26 cellular contexts compared by ENCODE assay signal in genomic region chr12:56274299-56274698, GRCh38. TPM values are rescaled to one million over a fixed set of nuclear protein-coding genes. Genes with fewer than 3 reads are reported as not detected.
DNase-seq lines count a peak whose midpoint lies in the region; ATAC-seq, FAIRE-seq and TF ChIP-seq lines count a peak whose summit lies in the region.
"Had no signal": no experiment of that assay in that cellular context is flagged by ENCODE, and none has a peak within 500 bp of the region (broad histone marks: within the 10 kb centered on the region; RNA-seq: fewer than 3 reads in every experiment).

No MANE protein-coding gene starts in this region.

- no peaks in the 10 kb centered on the region for H3K4me1 Mint-ChIP-seq in glutamatergic neuron (ENCODE audit: low read depth, unreplicated experiment)
- no peaks in the 10 kb centered on the region for H3K4me1 Mint-ChIP-seq in effector memory CD8-positive, alpha-beta T cell (ENCODE audit: low read depth in 2 of 2)
- H3K4me1 Mint-ChIP-seq: CD14-positive monocyte, GM23338, H9 had no signal

- CTCF ChIA-PET in HepG2 (lab: Yijun Ruan, JAX; ENCODE audit: low intra/inter-chr PET ratio, low total read pairs), result no interaction called here

- no peaks in the 10 kb centered on the region for H3K4me1 ChIP-seq in HepG2 (ENCODE audit: insufficient read depth, low read length)
- H3K4me1 ChIP-seq in right lobe of liver, result peaks cover 0 to 40% (median 2%) of the 10 kb centered on the region in 4 donors
- no peaks in the 10 kb centered on the region for H3K4me1 ChIP-seq in neutrophil (ENCODE audit: control insufficient read depth in 1 of 2, insufficient read depth in 1 of 2, low read depth in 1 of 2, low read length in 1 of 2)
- H3K4me1 ChIP-seq: A549; BE2C; BLaER1 treated with 17β-estradiol and CSF1 and Interleukin-3, amounts not matched to agents 10 nM and 100 nM had no signal

- no peak overlapping the region for H3K27ac Mint-ChIP-seq in glutamatergic neuron (ENCODE audit: unreplicated experiment)
- no peak overlapping the region for H3K27ac Mint-ChIP-seq in effector memory CD8-positive, alpha-beta T cell
- H3K27ac Mint-ChIP-seq: CD4-positive, alpha-beta T cell; GM23338; H9; HFFc6 had no signal

- H3K27ac ChIP-seq in HepG2 (ENCODE audit: extremely low read length, insufficient read depth, low read length) (no peak overlapping the region), right lobe of liver (no peak overlapping the region), neutrophil (peak overlapping the region; percentile 48)
- H3K27ac ChIP-seq: A549; BLaER1 treated with 17β-estradiol and CSF1 and Interleukin-3, amounts not matched to agents 10 nM and 100 nM had no signal

- WGBS in HepG2 (ENCODE audit: low lambda C conversion rate), result 91% methylated on average over 2 of the region's 2 CpGs
- WGBS in right lobe of liver (ENCODE audit: insufficient coverage, low coverage, low lambda C conversion rate, missing lambda C conversion rate), result 100% methylated on average over 2 of the region's 2 CpGs

- H3K9me3 ChIP-seq in HepG2 (ENCODE audit: low read length), result no peaks in the 10 kb centered on the region
- no peaks in the 10 kb centered on the region for H3K9me3 ChIP-seq in right lobe of liver
- H3K9me3 ChIP-seq in neutrophil, result no peaks in the 10 kb centered on the region
- H3K9me3 ChIP-seq: A549; BE2C; BLaER1 treated with 17β-estradiol and CSF1 and Interleukin-3, amounts not matched to agents 10 nM and 100 nM had no signal

- peaks cover 29 to 65% of the 10 kb centered on the region in 2 experiments; a peak in 4 of 5 replicates for H3K36me3 ChIP-seq in HepG2 (replicated peaks in 1 of 2; ENCODE audit: control insufficient read depth in 1 of 2, insufficient read depth in 2 of 2, low read length in 2 of 2)
- H3K36me3 ChIP-seq in right lobe of liver, result peaks cover 6 to 82% (median 31%) of the 10 kb centered on the region in 4 donors
- H3K36me3 ChIP-seq in neutrophil, result peaks cover 94% of the 10 kb centered on the region

- ATAC-seq in HepG2, result no peak
- no peak for ATAC-seq in right lobe of liver
- ATAC-seq in effector memory CD8-positive, alpha-beta T cell (replicated peaks), result no peak
- ATAC-seq: A549, GM12878, GM23338, HCT116 had no signal

- TF ChIP-seq EP300 in HepG2 (IDR thresholded peaks at IDR 0.05; ENCODE audit: low read depth in 2 of 2, low read length in 2 of 2) (no peak), HepG2 (CRISPR knock-in tag; IDR thresholded peaks at IDR 0.05; ENCODE audit: borderline replicate concordance) (no peak)

- H3K27me3 ChIP-seq in HepG2 (ENCODE audit: control insufficient read depth in 1 of 2, insufficient read depth in 2 of 2, low read length in 2 of 2), result no peaks in the 10 kb centered on the region
- no peaks in the 10 kb centered on the region for H3K27me3 ChIP-seq in right lobe of liver
- no peaks in the 10 kb centered on the region for H3K27me3 ChIP-seq in neutrophil
- H3K27me3 ChIP-seq: BE2C; BLaER1 treated with 17β-estradiol and CSF1 and Interleukin-3, amounts not matched to agents 10 nM and 100 nM had no signal

- peaks cover 2% of the 10 kb centered on the region for H3K9me3 Mint-ChIP-seq in glutamatergic neuron (ENCODE audit: unreplicated experiment)
- no peaks in the 10 kb centered on the region for H3K9me3 Mint-ChIP-seq in effector memory CD8-positive, alpha-beta T cell
- H3K9me3 Mint-ChIP-seq: CD4-positive, alpha-beta T cell; CD8-positive, alpha-beta memory T cell; GM23338; H9; HFFc6 had no signal

- TF ChIP-seq CTCF in HepG2 (CRISPR knock-in tag; IDR thresholded peaks at IDR 0.05) (no peak), right lobe of liver (IDR thresholded peaks at IDR 0.05) (no peak), neutrophil (IDR thresholded peaks at IDR 0.05) (no peak), glutamatergic neuron (IDR thresholded peaks at IDR 0.05; ENCODE audit: partially characterized antibody, unreplicated experiment) (no peak)

- no peaks in the 10 kb centered on the region for H3K79me2 ChIP-seq in HepG2 (ENCODE audit: insufficient read depth, low read length)

- H4K20me1 ChIP-seq in HepG2 (ENCODE audit: insufficient read depth, low read length), result no peaks in the 10 kb centered on the region

- H3K4me3 Mint-ChIP-seq in glutamatergic neuron (ENCODE audit: unreplicated experiment), result no peak overlapping the region
- H3K4me3 Mint-ChIP-seq in effector memory CD8-positive, alpha-beta T cell, result no peak overlapping the region
- H3K4me3 Mint-ChIP-seq: CD14-positive monocyte; CD4-positive, alpha-beta T cell; CD8-positive, alpha-beta memory T cell; GM23338; H9; HFFc6 had no signal

- BruUV-seq in HepG2 (replicated peaks; lab: Mats Ljungman, UMichigan), result no TSS peak

- DNase-seq in HepG2 (ENCODE audit: low spot score), result no peak
- no peak for DNase-seq in right lobe of liver
- no peak for DNase-seq in glutamatergic neuron
- no peak for DNase-seq in effector memory CD8-positive, alpha-beta T cell
- DNase-seq: 8988T; ACHN; AML-193; BE2C; CD4-positive, alpha-beta T cell; CD8-positive, alpha-beta memory T cell; DMS 273 treated with DMSO at 0.1 percent for 48 hours; DMS79; EL; GDM1; H9; HFFc6 had no signal

- TF ChIP-seq POLR2A in HepG2 (IDR thresholded peaks at IDR 0.05; ENCODE audit: insufficient read depth in 1 of 2, low read depth in 2 of 2, low read length in 2 of 2) (no peak), right lobe of liver (IDR thresholded peaks at IDR 0.05) (no peak)

- H3K4me2 ChIP-seq in HepG2 (ENCODE audit: low read depth, low read length), result no peak overlapping the region
- H3K4me2 ChIP-seq: A549; BLaER1 treated with 17β-estradiol and CSF1 and Interleukin-3, amounts not matched to agents 10 nM and 100 nM; GM23338 had no signal

- POLR2A ChIA-PET in HepG2 (lab: Yijun Ruan, JAX), result no interaction called here

- H3K36me3 Mint-ChIP-seq in glutamatergic neuron (ENCODE audit: unreplicated experiment), result peaks cover 4% of the 10 kb centered on the region
- peaks cover 84% of the 10 kb centered on the region for H3K36me3 Mint-ChIP-seq in effector memory CD8-positive, alpha-beta T cell (ENCODE audit: insufficient read depth)

- TF ChIP-seq RAD21 in HepG2 (CRISPR knock-in tag; IDR thresholded peaks at IDR 0.05), result no peak

- H2AFZ ChIP-seq in HepG2 (ENCODE audit: low read length), result no peak overlapping the region
- H2AFZ ChIP-seq: GM23338 had no signal

- H3K4me3 ChIP-seq in HepG2 (replicated peaks in 1 of 3; ENCODE audit: insufficient read depth in 1 of 3, low read depth in 2 of 3, low read length in 3 of 3), result no peak overlapping the region
- no peak overlapping the region for H3K4me3 ChIP-seq in right lobe of liver
- no peak overlapping the region for H3K4me3 ChIP-seq in neutrophil (ENCODE audit: low read depth in 1 of 2, low read length in 1 of 2)
- H3K4me3 ChIP-seq: A549; BLaER1 treated with 17β-estradiol and CSF1 and Interleukin-3, amounts not matched to agents 10 nM and 100 nM; GM12878; GM23338 had no signal

- in situ Hi-C loops in HepG2 (cut with HindIII; ENCODE audit: extremely low pct_ligation_motif_present, low pct_unique_long_range_greater_than_20kb), result no loop called here

- no peak for FAIRE-seq in HepG2 (lab: Jason Lieb, UNC)
- FAIRE-seq: A549, D721Med, GM12878, GM19239 had no signal

- H3K27me3 Mint-ChIP-seq in glutamatergic neuron (ENCODE audit: unreplicated experiment), result peaks cover 3% of the 10 kb centered on the region
- no peaks in the 10 kb centered on the region for H3K27me3 Mint-ChIP-seq in effector memory CD8-positive, alpha-beta T cell
- H3K27me3 Mint-ChIP-seq: CD4-positive, alpha-beta T cell; CD8-positive, alpha-beta memory T cell had no signal

- H3K9ac ChIP-seq in HepG2 (ENCODE audit: insufficient read depth, low read depth, low read length), result no peak overlapping the region

- intact Hi-C loops in HepG2 (cut with micrococcal nuclease; ENCODE audit: unreplicated experiment), result no loop called here
- intact Hi-C loops in right lobe of liver (cut with DNase I), result no loop called here

RNA-seq across cellular contexts. Expression of gene COQ10A, which starts 7.6 kb away (rescaled TPM):
- total RNA-seq in HepG2 (2016; rRNA removed; fragmentation: Illumina TruSeq; extraction: Trizol), result 18.6 and 21.0 TPM in 2 replicates
- total RNA-seq in HepG2 (2016; cell fraction: cytosol; rRNA removed; fragmentation: Illumina TruSeq; extraction: Trizol; ENCODE audit: low read depth), result 10.8 and 11.2 TPM in 2 replicates
- 20.5 and 20.7 TPM in 2 replicates for total RNA-seq in HepG2 (2016; cell fraction: insoluble cytoplasmic fraction; rRNA removed; fragmentation: Illumina TruSeq; extraction: Trizol)
- 19.9 and 20.0 TPM in 2 replicates for total RNA-seq in HepG2 (2016; cell fraction: membrane; rRNA removed; fragmentation: Illumina TruSeq; extraction: Trizol)
- 16.9 and 18.6 TPM in 2 replicates for total RNA-seq in HepG2 (2016; cell fraction: nucleus; rRNA removed; fragmentation: Illumina TruSeq; extraction: Trizol)
- polyA plus RNA-seq in HepG2 (2011; rRNA removed), result 35.3 and 37.3 TPM in 2 replicates
- polyA plus RNA-seq in HepG2 (2011; cell fraction: cytosol; rRNA removed), result 27.3 and 29.7 TPM in 2 replicates
- 47.9 and 56.5 TPM in 2 replicates for polyA plus RNA-seq in HepG2 (2011; cell fraction: nucleus; rRNA removed)
- polyA plus RNA-seq in HepG2 (2012), result 14.4 TPM in 2 replicates
- 11.5 and 12.3 TPM in 2 replicates for polyA plus RNA-seq in HepG2 (2016; cell fraction: cytosol; fragmentation: Illumina TruSeq; extraction: Trizol; ENCODE audit: low read depth)
- polyA plus RNA-seq in HepG2 (2016; cell fraction: insoluble cytoplasmic fraction; fragmentation: Illumina TruSeq; extraction: Trizol; ENCODE audit: low read depth), result 20.5 and 20.9 TPM in 2 replicates
- polyA plus RNA-seq in HepG2 (2016; cell fraction: membrane; fragmentation: Illumina TruSeq; extraction: Trizol; ENCODE audit: low read depth), result 16.8 and 16.9 TPM in 2 replicates
- 52.1 and 53.2 TPM in 2 replicates for polyA plus RNA-seq in HepG2 (2016; cell fraction: nucleus; fragmentation: Illumina TruSeq; extraction: Trizol; ENCODE audit: insufficient read depth, low read depth)
- 23.4 and 33.2 TPM in 2 replicates for polyA minus RNA-seq in HepG2 (2011; rRNA and poly(A)+ RNA removed; ENCODE audit: low replicate concordance)
- 7.5 and 9.5 TPM in 2 replicates for polyA minus RNA-seq in HepG2 (2011; cell fraction: cytosol; rRNA and poly(A)+ RNA removed)
- polyA minus RNA-seq in HepG2 (2011; cell fraction: nucleus; rRNA and poly(A)+ RNA removed), result 33.2 and 35.2 TPM in 2 replicates
- total RNA-seq in right lobe of liver, result 10 to 100 TPM in 3 of 6 experiments, 1 to 10 TPM in 3; 5.5 to 25.1 (median 13.0) TPM
- total RNA-seq in glutamatergic neuron (ENCODE audit: unreplicated experiment), result 18.9 TPM

RNA-seq across cellular contexts. Expression of gene ANKRD52, which starts 16.1 kb away (rescaled TPM):
- 7.8 and 22.0 TPM in 2 replicates for total RNA-seq in HepG2 (2016; rRNA removed; fragmentation: Illumina TruSeq; extraction: Trizol)
- 1.1 and 2.9 TPM in 2 replicates for total RNA-seq in HepG2 (2016; cell fraction: cytosol; rRNA removed; fragmentation: Illumina TruSeq; extraction: Trizol; ENCODE audit: low read depth)
- 7.7 and 17.9 TPM in 2 replicates for total RNA-seq in HepG2 (2016; cell fraction: insoluble cytoplasmic fraction; rRNA removed; fragmentation: Illumina TruSeq; extraction: Trizol)
- total RNA-seq in HepG2 (2016; cell fraction: membrane; rRNA removed; fragmentation: Illumina TruSeq; extraction: Trizol), result 4.4 and 5.8 TPM in 2 replicates
- 11.5 and 15.5 TPM in 2 replicates for total RNA-seq in HepG2 (2016; cell fraction: nucleus; rRNA removed; fragmentation: Illumina TruSeq; extraction: Trizol)
- polyA plus RNA-seq in HepG2 (2011; rRNA removed), result 9.2 and 11.2 TPM in 2 replicates
- 6.2 TPM in 2 replicates for polyA plus RNA-seq in HepG2 (2011; cell fraction: cytosol; rRNA removed)
- polyA plus RNA-seq in HepG2 (2011; cell fraction: nucleus; rRNA removed), result 29.6 and 34.0 TPM in 2 replicates
- polyA plus RNA-seq in HepG2 (2012), result 9.0 and 10.3 TPM in 2 replicates
- polyA plus RNA-seq in HepG2 (2016; cell fraction: cytosol; fragmentation: Illumina TruSeq; extraction: Trizol; ENCODE audit: low read depth), result 0.48 and 0.53 TPM in 2 replicates
- polyA plus RNA-seq in HepG2 (2016; cell fraction: insoluble cytoplasmic fraction; fragmentation: Illumina TruSeq; extraction: Trizol; ENCODE audit: low read depth), result 9.4 and 12.7 TPM in 2 replicates
- polyA plus RNA-seq in HepG2 (2016; cell fraction: membrane; fragmentation: Illumina TruSeq; extraction: Trizol; ENCODE audit: low read depth), result 1.5 and 1.6 TPM in 2 replicates
- polyA plus RNA-seq in HepG2 (2016; cell fraction: nucleus; fragmentation: Illumina TruSeq; extraction: Trizol; ENCODE audit: insufficient read depth, low read depth), result 25.3 and 28.1 TPM in 2 replicates
- polyA minus RNA-seq in HepG2 (2011; rRNA and poly(A)+ RNA removed; ENCODE audit: low replicate concordance), result 34.8 and 47.2 TPM in 2 replicates
- polyA minus RNA-seq in HepG2 (2011; cell fraction: cytosol; rRNA and poly(A)+ RNA removed), result 11.2 and 12.0 TPM in 2 replicates
- 11.9 and 12.7 TPM in 2 replicates for polyA minus RNA-seq in HepG2 (2011; cell fraction: nucleus; rRNA and poly(A)+ RNA removed)
- 10 to 100 TPM; 10.6 to 16.1 (median 12.2) TPM for total RNA-seq in right lobe of liver
- total RNA-seq in glutamatergic neuron (ENCODE audit: unreplicated experiment), result 49.1 TPM

RNA-seq across cellular contexts. Expression of gene CS, which starts 25.8 kb away (rescaled TPM):
- 175 and 243 TPM in 2 replicates for total RNA-seq in HepG2 (2016; rRNA removed; fragmentation: Illumina TruSeq; extraction: Trizol)
- 84.6 and 90.4 TPM in 2 replicates for total RNA-seq in HepG2 (2016; cell fraction: cytosol; rRNA removed; fragmentation: Illumina TruSeq; extraction: Trizol; ENCODE audit: low read depth)
- 173 and 226 TPM in 2 replicates for total RNA-seq in HepG2 (2016; cell fraction: insoluble cytoplasmic fraction; rRNA removed; fragmentation: Illumina TruSeq; extraction: Trizol)
- 154 and 164 TPM in 2 replicates for total RNA-seq in HepG2 (2016; cell fraction: membrane; rRNA removed; fragmentation: Illumina TruSeq; extraction: Trizol)
- 167 and 188 TPM in 2 replicates for total RNA-seq in HepG2 (2016; cell fraction: nucleus; rRNA removed; fragmentation: Illumina TruSeq; extraction: Trizol)
- polyA plus RNA-seq in HepG2 (2011; rRNA removed), result 173 and 177 TPM in 2 replicates
- polyA plus RNA-seq in HepG2 (2011; cell fraction: cytosol; rRNA removed), result 103 and 144 TPM in 2 replicates
- polyA plus RNA-seq in HepG2 (2011; cell fraction: nucleus; rRNA removed), result 269 and 358 TPM in 2 replicates
- 154 and 155 TPM in 2 replicates for polyA plus RNA-seq in HepG2 (2012)
- polyA plus RNA-seq in HepG2 (2016; cell fraction: cytosol; fragmentation: Illumina TruSeq; extraction: Trizol; ENCODE audit: low read depth), result 54.5 and 60.2 TPM in 2 replicates
- 276 and 332 TPM in 2 replicates for polyA plus RNA-seq in HepG2 (2016; cell fraction: insoluble cytoplasmic fraction; fragmentation: Illumina TruSeq; extraction: Trizol; ENCODE audit: low read depth)
- polyA plus RNA-seq in HepG2 (2016; cell fraction: membrane; fragmentation: Illumina TruSeq; extraction: Trizol; ENCODE audit: low read depth), result 169 and 187 TPM in 2 replicates
- polyA plus RNA-seq in HepG2 (2016; cell fraction: nucleus; fragmentation: Illumina TruSeq; extraction: Trizol; ENCODE audit: insufficient read depth, low read depth), result 390 and 405 TPM in 2 replicates
- 196 and 204 TPM in 2 replicates for polyA minus RNA-seq in HepG2 (2011; rRNA and poly(A)+ RNA removed; ENCODE audit: low replicate concordance)
- polyA minus RNA-seq in HepG2 (2011; cell fraction: cytosol; rRNA and poly(A)+ RNA removed), result 208 and 227 TPM in 2 replicates
- polyA minus RNA-seq in HepG2 (2011; cell fraction: nucleus; rRNA and poly(A)+ RNA removed), result 128 and 180 TPM in 2 replicates
- total RNA-seq in right lobe of liver, result 100 to 1,000 TPM in 1 of 6 experiments, 10 to 100 TPM in 5; 45.6 to 109 (median 61.2) TPM
- 257 TPM for total RNA-seq in glutamatergic neuron (ENCODE audit: unreplicated experiment)

RNA-seq across cellular contexts. Expression of gene CNPY2, which starts 41.5 kb away (rescaled TPM):
- total RNA-seq in HepG2 (2016; rRNA removed; fragmentation: Illumina TruSeq; extraction: Trizol), result 246 and 356 TPM in 2 replicates
- total RNA-seq in HepG2 (2016; cell fraction: cytosol; rRNA removed; fragmentation: Illumina TruSeq; extraction: Trizol; ENCODE audit: low read depth), result 86.2 and 116 TPM in 2 replicates
- total RNA-seq in HepG2 (2016; cell fraction: insoluble cytoplasmic fraction; rRNA removed; fragmentation: Illumina TruSeq; extraction: Trizol), result 297 and 346 TPM in 2 replicates
- total RNA-seq in HepG2 (2016; cell fraction: membrane; rRNA removed; fragmentation: Illumina TruSeq; extraction: Trizol), result 159 and 178 TPM in 2 replicates
- total RNA-seq in HepG2 (2016; cell fraction: nucleus; rRNA removed; fragmentation: Illumina TruSeq; extraction: Trizol), result 222 and 249 TPM in 2 replicates
- polyA plus RNA-seq in HepG2 (2011; rRNA removed), result 250 and 285 TPM in 2 replicates
- 234 and 239 TPM in 2 replicates for polyA plus RNA-seq in HepG2 (2011; cell fraction: cytosol; rRNA removed)
- polyA plus RNA-seq in HepG2 (2011; cell fraction: nucleus; rRNA removed), result 93.0 and 101 TPM in 2 replicates
- polyA plus RNA-seq in HepG2 (2012), result 153 and 157 TPM in 2 replicates
- 111 and 147 TPM in 2 replicates for polyA plus RNA-seq in HepG2 (2016; cell fraction: cytosol; fragmentation: Illumina TruSeq; extraction: Trizol; ENCODE audit: low read depth)
- polyA plus RNA-seq in HepG2 (2016; cell fraction: insoluble cytoplasmic fraction; fragmentation: Illumina TruSeq; extraction: Trizol; ENCODE audit: low read depth), result 240 and 292 TPM in 2 replicates
- polyA plus RNA-seq in HepG2 (2016; cell fraction: membrane; fragmentation: Illumina TruSeq; extraction: Trizol; ENCODE audit: low read depth), result 135 and 177 TPM in 2 replicates
- 388 and 406 TPM in 2 replicates for polyA plus RNA-seq in HepG2 (2016; cell fraction: nucleus; fragmentation: Illumina TruSeq; extraction: Trizol; ENCODE audit: insufficient read depth, low read depth)
- 67.5 and 176 TPM in 2 replicates for polyA minus RNA-seq in HepG2 (2011; rRNA and poly(A)+ RNA removed; ENCODE audit: low replicate concordance)
- polyA minus RNA-seq in HepG2 (2011; cell fraction: cytosol; rRNA and poly(A)+ RNA removed), result 51.0 and 58.1 TPM in 2 replicates
- polyA minus RNA-seq in HepG2 (2011; cell fraction: nucleus; rRNA and poly(A)+ RNA removed), result 63.1 and 76.1 TPM in 2 replicates
- 10 to 100 TPM; 63.7 to 93.7 (median 76.5) TPM for total RNA-seq in right lobe of liver
- 141 TPM for total RNA-seq in glutamatergic neuron (ENCODE audit: unreplicated experiment)

RNA-seq across cellular contexts. Expression of gene SLC39A5, which starts 44.4 kb away (rescaled TPM):
- total RNA-seq in HepG2 (2016; rRNA removed; fragmentation: Illumina TruSeq; extraction: Trizol) (39.7 and 101 TPM in 2 replicates), right lobe of liver (100 to 1,000 TPM in 3 of 6 experiments, 10 to 100 TPM in 3; 39.7 to 209 (median 110) TPM), glutamatergic neuron (ENCODE audit: unreplicated experiment) (0.61 TPM)
- total RNA-seq in HepG2 (2016; cell fraction: cytosol; rRNA removed; fragmentation: Illumina TruSeq; extraction: Trizol; ENCODE audit: low read depth), result 32.8 and 38.8 TPM in 2 replicates
- total RNA-seq in HepG2 (2016; cell fraction: insoluble cytoplasmic fraction; rRNA removed; fragmentation: Illumina TruSeq; extraction: Trizol), result 36.4 and 95.0 TPM in 2 replicates
- total RNA-seq in HepG2 (2016; cell fraction: membrane; rRNA removed; fragmentation: Illumina TruSeq; extraction: Trizol), result 38.5 and 51.4 TPM in 2 replicates
- total RNA-seq in HepG2 (2016; cell fraction: nucleus; rRNA removed; fragmentation: Illumina TruSeq; extraction: Trizol), result 91.1 and 122 TPM in 2 replicates
- polyA plus RNA-seq in HepG2 (2011; rRNA removed), result 59.7 and 80.6 TPM in 2 replicates
- 50.4 and 79.1 TPM in 2 replicates for polyA plus RNA-seq in HepG2 (2011; cell fraction: cytosol; rRNA removed)
- 344 and 397 TPM in 2 replicates for polyA plus RNA-seq in HepG2 (2011; cell fraction: nucleus; rRNA removed)
- polyA plus RNA-seq in HepG2 (2012), result 73.0 and 80.9 TPM in 2 replicates
- polyA plus RNA-seq in HepG2 (2016; cell fraction: cytosol; fragmentation: Illumina TruSeq; extraction: Trizol; ENCODE audit: low read depth), result 21.5 and 22.3 TPM in 2 replicates
- polyA plus RNA-seq in HepG2 (2016; cell fraction: insoluble cytoplasmic fraction; fragmentation: Illumina TruSeq; extraction: Trizol; ENCODE audit: low read depth), result 28.4 and 31.4 TPM in 2 replicates
- polyA plus RNA-seq in HepG2 (2016; cell fraction: membrane; fragmentation: Illumina TruSeq; extraction: Trizol; ENCODE audit: low read depth), result 29.6 and 33.0 TPM in 2 replicates
- polyA plus RNA-seq in HepG2 (2016; cell fraction: nucleus; fragmentation: Illumina TruSeq; extraction: Trizol; ENCODE audit: insufficient read depth, low read depth), result 202 and 204 TPM in 2 replicates
- polyA minus RNA-seq in HepG2 (2011; rRNA and poly(A)+ RNA removed; ENCODE audit: low replicate concordance), result 75.4 TPM in 1 of 2 replicates, not detected in the other
- 29.5 and 41.4 TPM in 2 replicates for polyA minus RNA-seq in HepG2 (2011; cell fraction: cytosol; rRNA and poly(A)+ RNA removed)
- polyA minus RNA-seq in HepG2 (2011; cell fraction: nucleus; rRNA and poly(A)+ RNA removed), result 30.3 and 40.7 TPM in 2 replicates
- total RNA-seq: H4, H9 had no signal
- polyA plus RNA-seq: CD8-positive, alpha-beta memory T cell had no signal
